1 cellular context compared by ENCODE assay signal in the genomic region with DNA sequence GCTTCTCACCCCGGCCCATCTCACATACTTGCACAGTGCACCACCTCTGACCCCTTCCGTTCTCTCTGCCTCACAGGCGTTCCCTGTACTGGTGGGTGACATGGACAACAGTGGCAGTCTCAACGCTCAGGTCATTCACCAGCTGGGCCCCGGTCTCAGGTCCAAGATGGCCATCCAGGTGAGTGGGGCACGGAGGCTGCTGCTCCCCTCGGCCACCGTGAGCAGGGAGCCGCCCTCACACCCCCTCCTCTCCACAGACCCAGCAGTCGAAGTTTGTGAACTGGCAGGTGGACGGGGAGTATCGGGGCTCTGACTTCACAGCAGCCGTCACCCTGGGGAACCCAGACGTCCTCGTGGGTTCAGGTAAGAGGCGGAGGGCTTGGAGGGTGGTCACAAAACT.
A peak's percentile ranks its signal among the peaks of the same experiment; 100 is the strongest.
TF ChIP-seq lines count a peak whose summit lies in the region.

No MANE protein-coding gene starts in this region.

TF ChIP-seq in HepG2, 621 proteins besides CTCF, POLR2A, EP300 and RAD21:
- TF ChIP-seq PHF8 (CRISPR knock-in tag; IDR thresholded peaks at IDR 0.05): no peak
- TF ChIP-seq, protein P1, sequence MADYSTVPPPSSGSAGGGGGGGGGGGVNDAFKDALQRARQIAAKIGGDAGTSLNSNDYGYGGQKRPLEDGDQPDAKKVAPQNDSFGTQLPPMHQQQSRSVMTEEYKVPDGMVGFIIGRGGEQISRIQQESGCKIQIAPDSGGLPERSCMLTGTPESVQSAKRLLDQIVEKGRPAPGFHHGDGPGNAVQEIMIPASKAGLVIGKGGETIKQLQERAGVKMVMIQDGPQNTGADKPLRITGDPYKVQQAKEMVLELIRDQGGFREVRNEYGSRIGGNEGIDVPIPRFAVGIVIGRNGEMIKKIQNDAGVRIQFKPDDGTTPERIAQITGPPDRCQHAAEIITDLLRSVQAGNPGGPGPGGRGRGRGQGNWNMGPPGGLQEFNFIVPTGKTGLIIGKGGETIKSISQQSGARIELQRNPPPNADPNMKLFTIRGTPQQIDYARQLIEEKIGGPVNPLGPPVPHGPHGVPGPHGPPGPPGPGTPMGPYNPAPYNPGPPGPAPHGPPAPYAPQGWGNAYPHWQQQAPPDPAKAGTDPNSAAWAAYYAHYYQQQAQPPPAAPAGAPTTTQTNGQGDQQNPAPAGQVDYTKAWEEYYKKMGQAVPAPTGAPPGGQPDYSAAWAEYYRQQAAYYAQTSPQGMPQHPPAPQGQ (CRISPR knock-in tag; IDR thresholded peaks at IDR 0.05; ENCODE audit: borderline replicate concordance): no peak
- TF ChIP-seq RFXAP (CRISPR knock-in tag; IDR thresholded peaks at IDR 0.05; ENCODE audit: borderline replicate concordance): no peak
- peak; percentile 18 for TF ChIP-seq AGO2 (optimal IDR thresholded peaks at IDR 0.05; ENCODE audit: low read depth, low read length)
- TF ChIP-seq ZNF383 (CRISPR knock-in tag; IDR thresholded peaks at IDR 0.05; ENCODE audit: borderline replicate concordance): no peak
- TF ChIP-seq AHR (CRISPR knock-in tag; IDR thresholded peaks at IDR 0.05): no peak
- TF ChIP-seq ZMAT5 (CRISPR knock-in tag; IDR thresholded peaks at IDR 0.05; ENCODE audit: borderline replicate concordance, low read depth): no peak
- no peak for TF ChIP-seq ZNF724P (CRISPR knock-in tag; IDR thresholded peaks at IDR 0.05; ENCODE audit: borderline replicate concordance)
- TF ChIP-seq SP5 (CRISPR knock-in tag; IDR thresholded peaks at IDR 0.05; ENCODE audit: borderline replicate concordance, low read depth): no peak
- TF ChIP-seq RBFOX2 (IDR thresholded peaks at IDR 0.05; ENCODE audit: low read depth, low read length): peak; percentile 35; the same call in 1 of the 2 replicates
